Comparison of ENCODE assay signal across 17 cellular contexts in the genomic region with DNA sequence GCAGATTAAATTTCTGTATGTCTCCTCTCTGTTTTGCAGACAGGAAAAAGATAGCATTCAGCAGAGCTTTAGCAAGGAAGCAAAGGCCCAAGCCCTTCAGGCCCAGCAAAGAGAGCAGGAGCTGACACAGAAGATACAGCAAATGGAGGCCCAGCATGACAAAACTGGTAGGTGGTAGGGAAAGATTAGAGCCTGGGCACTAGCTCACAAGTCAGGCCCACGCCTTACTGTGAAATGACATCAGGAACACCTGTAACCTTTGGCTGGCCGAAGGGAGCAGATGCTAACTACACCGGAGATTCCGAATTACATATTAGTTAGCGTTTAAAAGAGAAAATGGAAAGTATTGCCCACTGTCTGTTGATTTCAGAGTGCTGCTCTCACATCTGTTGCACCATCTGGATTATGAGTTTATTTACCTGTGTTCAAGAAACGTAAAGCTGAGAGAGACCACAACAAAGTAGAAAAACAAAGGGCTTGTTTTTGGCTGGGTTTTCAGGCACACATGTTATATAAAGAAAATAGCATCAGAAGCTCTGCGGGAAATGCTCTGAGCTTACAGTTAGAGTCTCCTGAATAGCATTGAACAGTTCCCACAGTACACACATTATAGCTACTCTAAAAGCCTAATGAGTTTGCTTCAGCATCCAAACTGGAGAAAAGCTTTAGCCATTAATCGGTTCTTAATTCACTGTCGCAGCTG.
A peak's percentile ranks its signal among the peaks of the same experiment; 100 is the strongest.
DNase-seq lines count a peak whose midpoint lies in the region; ATAC-seq and TF ChIP-seq lines count a peak whose summit lies in the region.
"Had no signal": no experiment of that assay in that cellular context is flagged by ENCODE, and none has a peak within 500 bp of the region (broad histone marks: within the 10 kb centered on the region; RNA-seq: fewer than 3 reads in every experiment).

No MANE protein-coding gene starts in this region.

- no peaks in the 10 kb centered on the region for H3K9me3 Mint-ChIP-seq in WTC11
- H3K9me3 Mint-ChIP-seq: naive B cell had no signal

- peaks cover 45% of the 10 kb centered on the region for H3K4me1 Mint-ChIP-seq in WTC11

- H3K4me3 Mint-ChIP-seq in WTC11, result no peak overlapping the region
- H3K4me3 Mint-ChIP-seq: naive B cell had no signal

- H3K4me3 ChIP-seq in Jurkat, Clone E6-1 (ENCODE audit: low read length), result peak overlapping the region; percentile 6
- no peak overlapping the region for H3K4me3 ChIP-seq in stomach
- H3K4me3 ChIP-seq: ascending aorta, SJSA1 had no signal

- H3K36me3 Mint-ChIP-seq in WTC11, result no peaks in the 10 kb centered on the region

- peak; percentile 43; the same call in 1 of the 2 replicates for ATAC-seq in WTC11

- no peaks in the 10 kb centered on the region for H3K27me3 Mint-ChIP-seq in WTC11 (ENCODE audit: low read depth)
- H3K27me3 Mint-ChIP-seq: naive B cell had no signal

- intact Hi-C loops in stomach (cut with DNase I; ENCODE audit: low total_unique reads), result no loop called here

- CTCF ChIA-PET in WTC11 (lab: Charles Lee), result interaction anchor here (1.0 to 2.5 kb wide), 3 partner anchors 24 to 72 kb away, joined by 3 to 9 read pairs (median 3); no protein-coding TSS in a partner anchor

- TF ChIP-seq CTCF in WTC11 (IDR thresholded peaks at IDR 0.05) (no peak), stomach (IDR thresholded peaks at IDR 0.05) (no peak)

- DNase-seq in NCI-H2107 treated with DMSO at 0.1 percent for 48 hours (lab: John Stamatoyannopoulos, UW; ENCODE audit: unreplicated experiment) (peak; percentile 22), NCI-H2107 (lab: John Stamatoyannopoulos, UW) (no peak), WTC11 (ENCODE audit: low spot score) (no peak), medulla oblongata (ENCODE audit: extremely low spot score) (peak; percentile 23), stomach (no peak)
- DNase-seq in Jurkat, Clone E6-1 (ENCODE audit: low read depth, low spot score), result peak; percentile 74
- no peak for DNase-seq in activated CD4-positive, CD25-positive, alpha-beta regulatory T cell treated with anti-CD3 and anti-CD28 coated beads, Interleukin-2, amount 50 U/mL, for 72 hours
- no peak for DNase-seq in stimulated activated CD4-positive, alpha-beta T cell treated with anti-CD3 and anti-CD28 coated beads, Interleukin-4, amount 100 ng/mL, for 4 hours
- DNase-seq: dermis blood vessel endothelial cell, naive B cell, NCI-H187, trophoblast cell, WERI-Rb-1 had no signal

- TF ChIP-seq POLR2A in stomach (IDR thresholded peaks at IDR 0.05), result no peak

- peaks cover 0 to 6% (median 3%) of the 10 kb centered on the region in 4 donors for H3K4me1 ChIP-seq in stomach
- H3K4me1 ChIP-seq: ascending aorta had no signal

- H3K27ac ChIP-seq in stomach, result no peak overlapping the region
- H3K27ac ChIP-seq: 22Rv1, ascending aorta, HL-60, SJSA1, WERI-Rb-1 had no signal

- H3K36me3 ChIP-seq in stomach, result peaks cover 0 to 28% (median 19%) of the 10 kb centered on the region in 4 donors

- POLR2A ChIA-PET in WTC11 (lab: Charles Lee), result interaction anchor here (0.6 kb wide), 2 partner anchors 20 to 650 kb away, joined by 3 read pairs; no protein-coding TSS in a partner anchor

- no peaks in the 10 kb centered on the region for H3K27me3 ChIP-seq in stomach
- H3K27me3 ChIP-seq: ascending aorta, SJSA1 had no signal

- peak overlapping the region; percentile 45 for H3K27ac Mint-ChIP-seq in WTC11

- 85 to 90% (median 88%) methylated on average over 9 of the region's 9 CpGs for WGBS in stomach, 5 donors

- H3K9me3 ChIP-seq in stomach, result no peaks in the 10 kb centered on the region
- H3K9me3 ChIP-seq: ascending aorta, SJSA1 had no signal

- TF ChIP-seq EP300 in stomach (IDR thresholded peaks at IDR 0.05), result no peak

TF ChIP-seq in WTC11, 78 proteins besides CTCF, POLR2A, EP300 and RAD21 (continues in another document):
- TF ChIP-seq PREB (CRISPR knock-in tag; IDR thresholded peaks at IDR 0.05; ENCODE audit: borderline replicate concordance) (no peak), NFYB (CRISPR knock-in tag; conservative IDR thresholded peaks at IDR 0.05; ENCODE audit: low read depth) (no peak), ZNF416 (CRISPR knock-in tag; IDR thresholded peaks at IDR 0.05) (no peak), SMAD3 (CRISPR knock-in tag; IDR thresholded peaks at IDR 0.05; ENCODE audit: borderline replicate concordance) (no peak), IRF2 (CRISPR knock-in tag; IDR thresholded peaks at IDR 0.05; ENCODE audit: borderline replicate concordance, low read depth) (no peak), NFATC4 (CRISPR knock-in tag; IDR thresholded peaks at IDR 0.05) (no peak), ZNF396 (CRISPR knock-in tag; IDR thresholded peaks at IDR 0.05; ENCODE audit: borderline replicate concordance) (no peak), PRRX2 (CRISPR knock-in tag; IDR thresholded peaks at IDR 0.05) (no peak), TEAD4 (CRISPR knock-in tag; IDR thresholded peaks at IDR 0.05) (no peak), ETV6 (CRISPR knock-in tag; IDR thresholded peaks at IDR 0.05) (no peak), AR (CRISPR knock-in tag; IDR thresholded peaks at IDR 0.05) (no peak), NR3C1 (CRISPR knock-in tag; conservative IDR thresholded peaks at IDR 0.05; ENCODE audit: low read depth) (no peak), AFF4 (CRISPR knock-in tag; IDR thresholded peaks at IDR 0.05; ENCODE audit: borderline replicate concordance) (no peak)
- TF ChIP-seq, protein P1, sequence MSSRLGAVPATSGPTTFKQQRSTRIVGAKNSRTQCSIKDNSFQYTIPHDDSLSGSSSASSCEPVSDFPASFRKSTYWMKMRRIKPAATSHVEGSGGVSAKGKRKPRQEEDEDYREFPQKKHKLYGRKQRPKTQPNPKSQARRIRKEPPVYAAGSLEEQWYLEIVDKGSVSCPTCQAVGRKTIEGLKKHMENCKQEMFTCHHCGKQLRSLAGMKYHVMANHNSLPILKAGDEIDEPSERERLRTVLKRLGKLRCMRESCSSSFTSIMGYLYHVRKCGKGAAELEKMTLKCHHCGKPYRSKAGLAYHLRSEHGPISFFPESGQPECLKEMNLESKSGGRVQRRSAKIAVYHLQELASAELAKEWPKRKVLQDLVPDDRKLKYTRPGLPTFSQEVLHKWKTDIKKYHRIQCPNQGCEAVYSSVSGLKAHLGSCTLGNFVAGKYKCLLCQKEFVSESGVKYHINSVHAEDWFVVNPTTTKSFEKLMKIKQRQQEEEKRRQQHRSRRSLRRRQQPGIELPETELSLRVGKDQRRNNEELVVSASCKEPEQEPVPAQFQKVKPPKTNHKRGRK (CRISPR knock-in tag; IDR thresholded peaks at IDR 0.05; ENCODE audit: borderline replicate concordance), result no peak

Comparison
In these comparisons a context has a peak if more than half of its experiments do, and no peak if none do; other contexts are left out.
1. DNase-seq: peak in NCI-H2107 treated with DMSO at 0.1 percent for 48 hours (single experiment), Jurkat, Clone E6-1 (single experiment) and medulla oblongata (single experiment); none in NCI-H2107 (single experiment), WTC11 (single experiment), stomach (single experiment), activated CD4-positive, CD25-positive, alpha-beta regulatory T cell treated with anti-CD3 and anti-CD28 coated beads, Interleukin-2, amount 50 U/mL, for 72 hours (single experiment) and stimulated activated CD4-positive, alpha-beta T cell treated with anti-CD3 and anti-CD28 coated beads, Interleukin-4, amount 100 ng/mL, for 4 hours (0 of 2).